In the genomic region with DNA sequence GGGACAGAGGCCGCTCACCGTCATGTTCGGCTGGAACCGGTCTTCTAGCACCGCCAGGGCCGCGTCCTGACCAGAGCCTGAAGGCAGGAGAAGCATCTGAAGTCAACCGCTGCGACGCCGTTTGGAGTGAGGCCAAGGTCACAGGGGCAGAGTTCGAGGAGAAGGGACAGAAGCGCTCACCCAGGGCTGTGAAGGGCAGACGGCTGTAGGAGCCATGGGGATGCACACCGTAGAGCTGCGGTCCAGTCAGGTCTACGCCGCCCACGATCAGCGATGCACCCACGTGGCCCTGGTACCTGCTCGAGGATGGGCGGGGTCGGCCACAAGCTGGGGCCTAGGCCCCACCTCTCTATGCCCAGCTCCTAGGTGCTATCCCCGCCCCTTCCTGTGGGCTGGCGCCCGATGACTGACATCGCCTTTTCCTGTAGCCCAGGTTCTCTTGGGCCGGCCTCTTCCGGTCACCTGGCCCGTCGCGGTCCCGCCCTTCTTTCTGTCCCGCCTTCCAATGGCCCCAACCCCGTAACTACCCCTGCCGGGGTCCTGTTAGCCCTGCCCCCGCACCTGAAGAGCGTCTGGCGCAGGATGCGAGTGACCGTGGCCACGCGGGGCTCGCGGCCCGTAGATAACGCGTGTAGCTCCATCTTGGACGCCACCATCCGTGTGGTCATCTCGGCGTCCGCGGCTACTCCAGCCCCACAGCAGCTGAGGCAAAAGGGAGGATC, we compare ENCODE assay signal across 8 cellular contexts. TPM values are rescaled to one million over a fixed set of nuclear protein-coding genes. Genes with fewer than 3 reads are reported as not detected.
DNase-seq lines count a peak whose midpoint lies in the region; ATAC-seq and TF ChIP-seq lines count a peak whose summit lies in the region.

No MANE protein-coding gene starts in this region.

- peaks cover 8% of the 10 kb centered on the region; the same call in 1 of the 2 replicates for H3K9me3 Mint-ChIP-seq in HFFc6
- no peaks in the 10 kb centered on the region for H3K9me3 Mint-ChIP-seq in activated naive CD4-positive, alpha-beta T cell treated with anti-CD3 and anti-CD28 coated beads, Interleukin-2, amount 10 ng/mL, durations not matched to agents 7 days and 5 days

- H3K4me1 Mint-ChIP-seq in HFFc6 (ENCODE audit: low read depth), result peaks cover 29% of the 10 kb centered on the region
- peaks cover 46% of the 10 kb centered on the region for H3K4me1 Mint-ChIP-seq in activated naive CD4-positive, alpha-beta T cell treated with anti-CD3 and anti-CD28 coated beads, Interleukin-2, amount 10 ng/mL, durations not matched to agents 7 days and 5 days

- TF ChIP-seq EP300 in gastroesophageal sphincter (IDR thresholded peaks at IDR 0.05), result no peak

- peaks cover 0 to 40% (median 12%) of the 10 kb centered on the region in 3 donors for H3K4me1 ChIP-seq in gastroesophageal sphincter
- peaks cover 24 to 34% of the 10 kb centered on the region in 2 experiments for H3K4me1 ChIP-seq in neutrophil (ENCODE audit: control insufficient read depth in 1 of 2, insufficient read depth in 1 of 2, low read depth in 1 of 2, low read length in 1 of 2)

- H3K27ac ChIP-seq in gastroesophageal sphincter (peak overlapping the region; percentile 26 to 94 (median 92)), neutrophil (peak overlapping the region; percentile 95), substantia nigra (ENCODE audit: low read depth, low read length, poor library complexity, severe bottlenecking) (peak overlapping the region; percentile 87)

- H3K4me3 ChIP-seq in gastroesophageal sphincter (peak overlapping the region; percentile 49 to 94), neutrophil (ENCODE audit: low read depth in 1 of 2, low read length in 1 of 2) (peak overlapping the region; percentile 89 to 94)

- H3K9me3 ChIP-seq in gastroesophageal sphincter, result no peaks in the 10 kb centered on the region
- H3K9me3 ChIP-seq in neutrophil, result no peaks in the 10 kb centered on the region

- WGBS in gastroesophageal sphincter (ENCODE audit: low coverage in 1 of 2), 2 donors, result 0% methylated on average over 23 of the region's 55 CpGs; no CpG with 5 or more reads in 1 of the 2 donors

- peak; percentile 96 for ATAC-seq in gastroesophageal sphincter

- DNase-seq in GM04504 (ENCODE audit: low read depth) (peak; percentile 85), HFFc6 (peak; percentile 89), NAMALWA (ENCODE audit: low spot score) (peak; percentile 97), SK-MEL-5 (ENCODE audit: low read depth, low spot score) (peak; percentile 94), substantia nigra (lab: John Stamatoyannopoulos, UW) (peak; percentile 54 to 98 (median 92))
- peak; percentile 98 for DNase-seq in activated naive CD4-positive, alpha-beta T cell treated with anti-CD3 and anti-CD28 coated beads, Interleukin-2, amount 10 ng/mL, durations not matched to agents 7 days and 5 days

- H3K36me3 ChIP-seq in gastroesophageal sphincter, result peaks cover 0 to 44% of the 10 kb centered on the region in 2 donors
- H3K36me3 ChIP-seq in neutrophil, result peaks cover 45% of the 10 kb centered on the region

- peak; percentile 50 to 62 for TF ChIP-seq POLR2A in gastroesophageal sphincter (IDR thresholded peaks at IDR 0.05)

- no peaks in the 10 kb centered on the region for H3K27me3 ChIP-seq in gastroesophageal sphincter
- no peaks in the 10 kb centered on the region for H3K27me3 ChIP-seq in neutrophil

- peaks cover 37% of the 10 kb centered on the region for H3K27me3 Mint-ChIP-seq in HFFc6 (ENCODE audit: insufficient read depth)
- H3K27me3 Mint-ChIP-seq in activated naive CD4-positive, alpha-beta T cell treated with anti-CD3 and anti-CD28 coated beads, Interleukin-2, amount 10 ng/mL, durations not matched to agents 7 days and 5 days, result no peaks in the 10 kb centered on the region

- peak overlapping the region; percentile 99 for H3K4me3 Mint-ChIP-seq in HFFc6
- H3K4me3 Mint-ChIP-seq in activated naive CD4-positive, alpha-beta T cell treated with anti-CD3 and anti-CD28 coated beads, Interleukin-2, amount 10 ng/mL, durations not matched to agents 7 days and 5 days, result peak overlapping the region; percentile 98

- in situ Hi-C loops in SK-MEL-5 (cut with HindIII; ENCODE audit: low pct_unique_long_range_greater_than_20kb, low sequenced_read_pairs), result no loop called here

- CTCF ChIA-PET in activated naive CD4-positive, alpha-beta T cell treated with anti-CD3 and anti-CD28 coated beads, Interleukin-2, amount 10 ng/mL, durations not matched to agents 7 days and 5 days (lab: Charles Lee), result interaction anchor here (0.6 to 2.7 kb wide), 9 partner anchors 9 to 865 kb away, joined by 3 to 11 read pairs (median 4); a partner anchor contains a TSS

- peaks cover 6% of the 10 kb centered on the region; the same call in 1 of the 2 replicates for H3K36me3 Mint-ChIP-seq in HFFc6 (ENCODE audit: low read depth)
- H3K36me3 Mint-ChIP-seq in activated naive CD4-positive, alpha-beta T cell treated with anti-CD3 and anti-CD28 coated beads, Interleukin-2, amount 10 ng/mL, durations not matched to agents 7 days and 5 days, result peaks cover 40% of the 10 kb centered on the region

- TF ChIP-seq CTCF in HFFc6 (IDR thresholded peaks at IDR 0.05) (0 out of 2 replicates have a peak, but pooled peaks have one; percentile 8), gastroesophageal sphincter (IDR thresholded peaks at IDR 0.05) (no peak), neutrophil (IDR thresholded peaks at IDR 0.05) (peak; percentile 45)

- H3K27ac Mint-ChIP-seq in HFFc6, result peak overlapping the region; percentile 92
- H3K27ac Mint-ChIP-seq in activated naive CD4-positive, alpha-beta T cell treated with anti-CD3 and anti-CD28 coated beads, Interleukin-2, amount 10 ng/mL, durations not matched to agents 7 days and 5 days, result peak overlapping the region; percentile 95

RNA-seq across cellular contexts. Expression of a gene that starts 1.1 kb away (rescaled TPM):
- 10 to 100 TPM; 36.3 to 49.7 (median 40.0) TPM for total RNA-seq in HFFc6 (2021; fragmentation: NEBNext Ultra II Directional; extraction: Animal tissue kit (Norgen Biotek cat#: 25700))
- total RNA-seq in SK-MEL-5 (2014; rRNA removed; shearing (Covaris generic)), result 22.4 and 24.0 TPM in 2 replicates
- polyA plus RNA-seq in SK-MEL-5 (2015; cell fraction: cytosol; rRNA removed), result 27.0 and 28.9 TPM in 2 replicates
- polyA plus RNA-seq in SK-MEL-5 (2015; cell fraction: nucleus; rRNA removed), result 9.1 and 13.2 TPM in 2 replicates
- 10 to 100 TPM; 26.5 to 33.8 (median 32.6) TPM for total RNA-seq in gastroesophageal sphincter

RNA-seq across cellular contexts. Expression of a gene that starts 3.9 kb away (rescaled TPM):
- under 1 TPM; 0.25 to 0.63 (median 0.43) TPM for total RNA-seq in HFFc6 (2021; fragmentation: NEBNext Ultra II Directional; extraction: Animal tissue kit (Norgen Biotek cat#: 25700))
- total RNA-seq in SK-MEL-5 (2014; rRNA removed; shearing (Covaris generic)), result 0.67 and 2.6 TPM in 2 replicates
- polyA plus RNA-seq in SK-MEL-5 (2015; cell fraction: cytosol; rRNA removed), result 0.62 and 0.92 TPM in 2 replicates
- 2.4 and 3.6 TPM in 2 replicates for polyA plus RNA-seq in SK-MEL-5 (2015; cell fraction: nucleus; rRNA removed)
- 1 to 10 TPM in 2 of 4 donors, not detected in 2; 1.2 to 5.0 TPM for total RNA-seq in gastroesophageal sphincter

RNA-seq across cellular contexts. Expression of a gene that starts 8.4 kb away (rescaled TPM):
- 10 to 100 TPM; 17.6 to 21.8 (median 19.8) TPM for total RNA-seq in HFFc6 (2021; fragmentation: NEBNext Ultra II Directional; extraction: Animal tissue kit (Norgen Biotek cat#: 25700))
- total RNA-seq in SK-MEL-5 (2014; rRNA removed; shearing (Covaris generic)), result 0.63 and 1.8 TPM in 2 replicates
- 1.5 and 2.0 TPM in 2 replicates for polyA plus RNA-seq in SK-MEL-5 (2015; cell fraction: cytosol; rRNA removed)
- polyA plus RNA-seq in SK-MEL-5 (2015; cell fraction: nucleus; rRNA removed), result 22.2 and 29.3 TPM in 2 replicates
- 10 to 100 TPM; 10.8 to 25.8 (median 15.9) TPM for total RNA-seq in gastroesophageal sphincter

RNA-seq across cellular contexts. Expression of a gene that starts 32.9 kb away (rescaled TPM):
- 100 to 1,000 TPM in 1 of 6 experiments, 10 to 100 TPM in 5; 89.8 to 113 (median 98.9) TPM for total RNA-seq in HFFc6 (2021; fragmentation: NEBNext Ultra II Directional; extraction: Animal tissue kit (Norgen Biotek cat#: 25700))
- 10.3 and 14.3 TPM in 2 replicates for total RNA-seq in SK-MEL-5 (2014; rRNA removed; shearing (Covaris generic))
- polyA plus RNA-seq in SK-MEL-5 (2015; cell fraction: cytosol; rRNA removed), result 10.3 and 14.6 TPM in 2 replicates
- polyA plus RNA-seq in SK-MEL-5 (2015; cell fraction: nucleus; rRNA removed), result 57.4 and 78.7 TPM in 2 replicates
- total RNA-seq in gastroesophageal sphincter, result 100 to 1,000 TPM in 1 of 4 donors, 10 to 100 TPM in 3; 54.7 to 121 (median 64.0) TPM

RNA-seq across cellular contexts. Expression of a gene that starts 42.5 kb away (rescaled TPM):
- total RNA-seq in HFFc6 (2021; fragmentation: NEBNext Ultra II Directional; extraction: Animal tissue kit (Norgen Biotek cat#: 25700)), result 10 to 100 TPM; 25.2 to 34.1 (median 29.3) TPM
- total RNA-seq in SK-MEL-5 (2014; rRNA removed; shearing (Covaris generic)), result 7.8 and 9.2 TPM in 2 replicates
- polyA plus RNA-seq in SK-MEL-5 (2015; cell fraction: cytosol; rRNA removed), result 27.9 and 36.0 TPM in 2 replicates
- 12.5 and 19.6 TPM in 2 replicates for polyA plus RNA-seq in SK-MEL-5 (2015; cell fraction: nucleus; rRNA removed)
- total RNA-seq in gastroesophageal sphincter, result 10 to 100 TPM; 14.7 to 32.3 (median 23.4) TPM

Comparison
In these comparisons a context has a peak if more than half of its experiments do, and no peak if none do; other contexts are left out.
1. Peak in every context shown above with its lines: DNase-seq, ATAC-seq, H3K4me3 ChIP-seq and H3K27ac ChIP-seq.
2. CTCF ChIP-seq: peak in HFFc6 (single experiment) and neutrophil (single experiment); none in gastroesophageal sphincter (0 of 4).